1 cellular context compared by ENCODE assay signal in the genomic region with DNA sequence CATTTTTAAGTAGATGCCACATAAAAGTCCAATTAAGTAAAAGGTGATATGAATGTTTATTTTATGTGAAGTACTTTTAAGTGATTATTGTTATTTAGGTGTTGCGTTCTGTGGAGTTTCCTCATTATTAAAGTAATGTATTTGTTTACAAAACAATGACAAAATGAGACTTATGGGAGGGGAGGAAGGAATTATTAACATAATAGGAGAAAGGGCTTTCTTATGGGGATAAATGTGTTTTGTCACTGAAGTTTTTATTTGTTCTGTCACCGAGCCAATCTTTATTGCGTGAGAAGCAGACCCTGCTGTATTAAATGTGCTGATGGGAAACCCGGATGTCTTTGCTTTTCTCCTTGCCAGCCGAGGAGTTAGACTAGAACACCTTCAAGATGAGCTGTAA.
TF ChIP-seq lines count a peak whose summit lies in the region.

No MANE protein-coding gene starts in this region.

TF ChIP-seq in WTC11, 78 proteins besides CTCF, POLR2A, EP300 and RAD21 (continued from another document):
- TF ChIP-seq, protein P1, sequence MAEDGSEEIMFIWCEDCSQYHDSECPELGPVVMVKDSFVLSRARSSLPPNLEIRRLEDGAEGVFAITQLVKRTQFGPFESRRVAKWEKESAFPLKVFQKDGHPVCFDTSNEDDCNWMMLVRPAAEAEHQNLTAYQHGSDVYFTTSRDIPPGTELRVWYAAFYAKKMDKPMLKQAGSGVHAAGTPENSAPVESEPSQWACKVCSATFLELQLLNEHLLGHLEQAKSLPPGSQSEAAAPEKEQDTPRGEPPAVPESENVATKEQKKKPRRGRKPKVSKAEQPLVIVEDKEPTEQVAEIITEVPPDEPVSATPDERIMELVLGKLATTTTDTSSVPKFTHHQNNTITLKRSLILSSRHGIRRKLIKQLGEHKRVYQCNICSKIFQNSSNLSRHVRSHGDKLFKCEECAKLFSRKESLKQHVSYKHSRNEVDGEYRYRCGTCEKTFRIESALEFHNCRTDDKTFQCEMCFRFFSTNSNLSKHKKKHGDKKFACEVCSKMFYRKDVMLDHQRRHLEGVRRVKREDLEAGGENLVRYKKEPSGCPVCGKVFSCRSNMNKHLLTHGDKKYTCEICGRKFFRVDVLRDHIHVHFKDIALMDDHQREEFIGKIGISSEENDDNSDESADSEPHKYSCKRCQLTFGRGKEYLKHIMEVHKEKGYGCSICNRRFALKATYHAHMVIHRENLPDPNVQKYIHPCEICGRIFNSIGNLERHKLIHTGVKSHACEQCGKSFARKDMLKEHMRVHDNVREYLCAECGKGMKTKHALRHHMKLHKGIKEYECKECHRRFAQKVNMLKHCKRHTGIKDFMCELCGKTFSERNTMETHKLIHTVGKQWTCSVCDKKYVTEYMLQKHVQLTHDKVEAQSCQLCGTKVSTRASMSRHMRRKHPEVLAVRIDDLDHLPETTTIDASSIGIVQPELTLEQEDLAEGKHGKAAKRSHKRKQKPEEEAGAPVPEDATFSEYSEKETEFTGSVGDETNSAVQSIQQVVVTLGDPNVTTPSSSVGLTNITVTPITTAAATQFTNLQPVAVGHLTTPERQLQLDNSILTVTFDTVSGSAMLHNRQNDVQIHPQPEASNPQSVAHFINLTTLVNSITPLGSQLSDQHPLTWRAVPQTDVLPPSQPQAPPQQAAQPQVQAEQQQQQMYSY (CRISPR knock-in tag; IDR thresholded peaks at IDR 0.05): no peak
- TF ChIP-seq NR1H2 (CRISPR knock-in tag; IDR thresholded peaks at IDR 0.05) (no peak), KAT7 (CRISPR knock-in tag; IDR thresholded peaks at IDR 0.05; ENCODE audit: borderline replicate concordance) (no peak)
